Comparison of ENCODE assay signal across 11 cellular contexts in genomic region chrX:47321386-47321785, GRCh38. TPM values are rescaled to one million over a fixed set of nuclear protein-coding genes. Genes with fewer than 3 reads are reported as not detected.
A peak's percentile ranks its signal among the peaks of the same experiment; 100 is the strongest.
DNase-seq lines count a peak whose midpoint lies in the region; ATAC-seq and TF ChIP-seq lines count a peak whose summit lies in the region.
"Had no signal": no experiment of that assay in that cellular context is flagged by ENCODE, and none has a peak within 500 bp of the region (broad histone marks: within the 10 kb centered on the region; RNA-seq: fewer than 3 reads in every experiment).

No MANE protein-coding gene starts in this region.

- CTCF ChIA-PET in A673 (lab: Charles Lee), result no interaction called here

- intact Hi-C loops in A673 (cut with micrococcal nuclease; ENCODE audit: unreplicated experiment), result no loop called here

- no peaks in the 10 kb centered on the region for H3K9me3 Mint-ChIP-seq in osteocyte (ENCODE audit: unreplicated experiment)

- H3K27me3 Mint-ChIP-seq in osteocyte (ENCODE audit: unreplicated experiment), result no peaks in the 10 kb centered on the region

- peak overlapping the region; percentile 69 for H2AFZ ChIP-seq in hepatocyte
- peak overlapping the region; percentile 84 for H2AFZ ChIP-seq in parathyroid adenoma

- no peak overlapping the region for H3K27ac Mint-ChIP-seq in osteocyte (ENCODE audit: unreplicated experiment)

- no peak overlapping the region for H3K4me3 ChIP-seq in astrocyte of the spinal cord (ENCODE audit: low read depth, low read length)
- H3K4me3 ChIP-seq in hepatocyte, result no peak overlapping the region
- no peak overlapping the region for H3K4me3 ChIP-seq in parathyroid adenoma (ENCODE audit: low read depth, low read length)
- no peak overlapping the region for H3K4me3 ChIP-seq in A673 (ENCODE audit: low read depth, low read length, poor library complexity, severe bottlenecking)

- H3K4me2 ChIP-seq in hepatocyte (peak overlapping the region; percentile 62), parathyroid adenoma (ENCODE audit: low read length) (no peak overlapping the region)

- no peaks in the 10 kb centered on the region for H3K9me2 ChIP-seq in hepatocyte (replicated peaks; ENCODE audit: insufficient read depth)

- no peak for TF ChIP-seq CTCF in astrocyte of the spinal cord (IDR thresholded peaks at IDR 0.05; ENCODE audit: low read depth, low read length)
- TF ChIP-seq CTCF in hepatocyte (IDR thresholded peaks at IDR 0.05; ENCODE audit: poor library complexity), result no peak
- no peak for TF ChIP-seq CTCF in parathyroid adenoma (IDR thresholded peaks at IDR 0.05)
- no peak for TF ChIP-seq CTCF in A673 (conservative IDR thresholded peaks at IDR 0.05; ENCODE audit: low read depth, low read length)
- no peak for TF ChIP-seq CTCF in osteocyte (IDR thresholded peaks at IDR 0.05)

- H3K4me3 Mint-ChIP-seq in osteocyte (ENCODE audit: unreplicated experiment), result no peak overlapping the region

- H3K27me3 ChIP-seq in hepatocyte (no peaks in the 10 kb centered on the region), parathyroid adenoma (ENCODE audit: control insufficient read depth, insufficient read depth, low read length) (no peaks in the 10 kb centered on the region), A673 (replicated peaks; ENCODE audit: insufficient read depth, low read depth, low read length, poor library complexity) (no peaks in the 10 kb centered on the region)

- H3K9me3 ChIP-seq in ES-I3 (ENCODE audit: control insufficient read depth, insufficient read depth, low read length), result no peaks in the 10 kb centered on the region
- no peaks in the 10 kb centered on the region for H3K9me3 ChIP-seq in hepatocyte (ENCODE audit: low read depth)
- H3K9me3 ChIP-seq in parathyroid adenoma (ENCODE audit: control insufficient read depth, low read length), result no peaks in the 10 kb centered on the region
- H3K9me3 ChIP-seq in A673 (ENCODE audit: low read depth, low read length, poor library complexity, severe bottlenecking), result no peaks in the 10 kb centered on the region

- H3K79me2 ChIP-seq in hepatocyte (no peaks in the 10 kb centered on the region), parathyroid adenoma (no peaks in the 10 kb centered on the region)

- H3K4me1 ChIP-seq in ES-I3 (ENCODE audit: insufficient read depth, low read length) (peaks cover 15% of the 10 kb centered on the region; the same call in 1 of the 2 replicates), hepatocyte (ENCODE audit: insufficient read depth) (no peaks in the 10 kb centered on the region), parathyroid adenoma (no peaks in the 10 kb centered on the region), A673 (ENCODE audit: insufficient read depth, low read length, poor library complexity, severe bottlenecking) (no peaks in the 10 kb centered on the region)

- BruUV-seq in A673 (replicated peaks; lab: Mats Ljungman, UMichigan), result no TSS peak

- 35% methylated on average over 19 of the region's 19 CpGs for WGBS in hepatocyte (ENCODE audit: low lambda C conversion rate, missing lambda C conversion rate)

- H3K36me3 ChIP-seq in ES-I3 (ENCODE audit: insufficient read depth, low read length) (no peaks in the 10 kb centered on the region), hepatocyte (replicated peaks; ENCODE audit: insufficient read depth, low read depth) (no peaks in the 10 kb centered on the region), parathyroid adenoma (ENCODE audit: control insufficient read depth, insufficient read depth, low read length) (no peaks in the 10 kb centered on the region), A673 (ENCODE audit: insufficient read depth, low read length, poor library complexity, severe bottlenecking) (no peaks in the 10 kb centered on the region)

- POLR2A ChIA-PET in A673 (lab: Charles Lee; ENCODE audit: low non-redundant PET), result no interaction called here

- ATAC-seq in GM18519 (IDR thresholded peaks at IDR 0.05; ENCODE audit: low FRiP score, unreplicated experiment), result no peak
- ATAC-seq: left lobe of liver had no signal

- H3K4me1 Mint-ChIP-seq in osteocyte (ENCODE audit: unreplicated experiment), result no peaks in the 10 kb centered on the region

- H3K9ac ChIP-seq in ES-I3 (ENCODE audit: low read depth, low read length), result peak overlapping the region; percentile 44
- no peak overlapping the region for H3K9ac ChIP-seq in parathyroid adenoma

- no peaks in the 10 kb centered on the region for H3K36me3 Mint-ChIP-seq in osteocyte (ENCODE audit: unreplicated experiment)

- in situ Hi-C loops in astrocyte of the spinal cord (cut with HindIII; ENCODE audit: low sequenced_read_pairs), result no loop called here

- no peaks in the 10 kb centered on the region for H4K20me1 ChIP-seq in hepatocyte (ENCODE audit: insufficient read depth, poor library complexity, severe bottlenecking)

- peak overlapping the region; percentile 42 for H3K27ac ChIP-seq in hepatocyte
- no peak overlapping the region for H3K27ac ChIP-seq in parathyroid adenoma
- H3K27ac ChIP-seq in A673 (ENCODE audit: low read depth, low read length, poor library complexity, severe bottlenecking), result no peak overlapping the region

- peak; percentile 71 for DNase-seq in astrocyte of the spinal cord (ENCODE audit: low read depth, low spot score)
- peak; percentile 85 for DNase-seq in hepatocyte (ENCODE audit: low spot score)
- no peak for DNase-seq in A673 (ENCODE audit: low spot score)
- DNase-seq in SHP77 (lab: John Stamatoyannopoulos, UW), result no peak
- no peak for DNase-seq in osteocyte (ENCODE audit: extremely low spot score, unreplicated experiment)
- DNase-seq: DMS153, SHP77 treated with DMSO at 0.1 percent for 48 hours had no signal

RNA-seq across cellular contexts. Expression of gene ZNF157, which starts 49.0 kb away (rescaled TPM):
- 0.08 and 0.33 TPM in 2 replicates for total RNA-seq in hepatocyte
- polyA plus RNA-seq in hepatocyte, result not detected in 2 replicates
- not detected in 2 replicates for total RNA-seq in A673 (2021)
- 0.13 and 0.16 TPM in 2 replicates for total RNA-seq in osteocyte
- total RNA-seq: left lobe of liver had no signal

Comparison
In these comparisons a context has a peak if more than half of its experiments do, and no peak if none do; other contexts are left out.
1. DNase-seq: peak in astrocyte of the spinal cord (single experiment) and hepatocyte (single experiment); none in A673 (single experiment), SHP77 (0 of 2) and osteocyte (single experiment).